In genomic region chr7:4738711-4739527, GRCh38 we compare ENCODE assay signal across 8 cellular contexts. TPM values are rescaled to one million over a fixed set of nuclear protein-coding genes. Genes with fewer than 3 reads are reported as not detected.
DNase-seq lines count a peak whose midpoint lies in the region; ATAC-seq and TF ChIP-seq lines count a peak whose summit lies in the region.

No MANE protein-coding gene starts in this region.

- H3K27ac ChIP-seq in DND-41 (ENCODE audit: low read length) (peak overlapping the region; percentile 56), cardiac muscle cell (peak overlapping the region; percentile 91)

- H3K9me3 ChIP-seq in DND-41 (ENCODE audit: insufficient read depth, low read length, severe bottlenecking) (no peaks in the 10 kb centered on the region), cardiac muscle cell (ENCODE audit: low read depth) (no peaks in the 10 kb centered on the region)

- TF ChIP-seq CTCF in DND-41 (IDR thresholded peaks at IDR 0.05; ENCODE audit: borderline replicate concordance, extremely low read depth, low read length, poor library complexity, severe bottlenecking) (no peak), cardiac muscle cell (IDR thresholded peaks at IDR 0.05; ENCODE audit: low read depth, low read length) (peak; percentile 23), retinal pigment epithelial cell (conservative IDR thresholded peaks at IDR 0.05; ENCODE audit: low read depth, low read length) (no peak), GM10266 (IDR thresholded peaks at IDR 0.05; ENCODE audit: control insufficient read depth, insufficient read depth, low read depth, missing control alignments) (no peak), lower leg skin (IDR thresholded peaks at IDR 0.05) (no peak)

- H3K27ac Mint-ChIP-seq in activated naive CD4-positive, alpha-beta T cell treated with anti-CD3 and anti-CD28 coated beads, Interleukin-2, amount 50 U/mL, for 24 hours = peak overlapping the region; percentile 85

- H3K36me3 ChIP-seq in DND-41 (ENCODE audit: insufficient read depth, low read length) (peaks cover 57% of the 10 kb centered on the region), cardiac muscle cell (peaks cover 7% of the 10 kb centered on the region)

- peaks cover 8% of the 10 kb centered on the region for H3K36me3 Mint-ChIP-seq in activated naive CD4-positive, alpha-beta T cell treated with anti-CD3 and anti-CD28 coated beads, Interleukin-2, amount 50 U/mL, for 24 hours

- H2AFZ ChIP-seq in DND-41 (ENCODE audit: low read depth, low read length) = no peak overlapping the region

- no peak for ATAC-seq in DND-41 (ENCODE audit: insufficient read depth, low read depth)

- no peaks in the 10 kb centered on the region for H3K27me3 Mint-ChIP-seq in activated naive CD4-positive, alpha-beta T cell treated with anti-CD3 and anti-CD28 coated beads, Interleukin-2, amount 50 U/mL, for 24 hours

- WGBS in lower leg skin, 2 donors = 60 to 70% methylated on average over 23 of the region's 23 CpGs

- H3K4me1 Mint-ChIP-seq in activated naive CD4-positive, alpha-beta T cell treated with anti-CD3 and anti-CD28 coated beads, Interleukin-2, amount 50 U/mL, for 24 hours = peaks cover 74% of the 10 kb centered on the region

- H3K27me3 ChIP-seq in DND-41 (ENCODE audit: insufficient read depth, low read length, poor library complexity) (no peaks in the 10 kb centered on the region), cardiac muscle cell (no peaks in the 10 kb centered on the region)

- no peak overlapping the region for H3K4me2 ChIP-seq in DND-41 (ENCODE audit: insufficient read depth, low read length)

- H3K4me3 ChIP-seq in DND-41 (ENCODE audit: low read depth in 1 of 2, low read length in 2 of 2) (no peak overlapping the region), cardiac muscle cell (no peak overlapping the region), retinal pigment epithelial cell (ENCODE audit: low read length) (peak overlapping the region; percentile 14), lower leg skin (ENCODE audit: low read depth, poor library complexity, severe bottlenecking) (no peak overlapping the region)

- H3K79me2 ChIP-seq in DND-41 (ENCODE audit: insufficient read depth, low read length) = peaks cover 80% of the 10 kb centered on the region

- peak overlapping the region; percentile 74 for H3K4me3 Mint-ChIP-seq in activated naive CD4-positive, alpha-beta T cell treated with anti-CD3 and anti-CD28 coated beads, Interleukin-2, amount 50 U/mL, for 24 hours

- H3K9ac ChIP-seq in DND-41 (ENCODE audit: low read depth, low read length) = no peak overlapping the region

- no peaks in the 10 kb centered on the region for H3K9me3 Mint-ChIP-seq in activated naive CD4-positive, alpha-beta T cell treated with anti-CD3 and anti-CD28 coated beads, Interleukin-2, amount 50 U/mL, for 24 hours

- TF ChIP-seq POLR2A in lower leg skin (IDR thresholded peaks at IDR 0.05) = no peak

- H3K4me1 ChIP-seq in DND-41 (ENCODE audit: insufficient read depth, low read length) (peaks cover 42% of the 10 kb centered on the region), cardiac muscle cell (ENCODE audit: low read depth) (peaks cover 32% of the 10 kb centered on the region)

- DNase-seq in DND-41 = peak; percentile 36
- DNase-seq in NCI-H2029 treated with DMSO at 0.1 percent for 48 hours (lab: John Stamatoyannopoulos, UW) = peak; percentile 12
- peak; percentile 54 to 90 for DNase-seq in cardiac muscle cell (ENCODE audit: low read depth in 1 of 2, low spot score in 1 of 2)
- peak; percentile 85 for DNase-seq in retinal pigment epithelial cell (ENCODE audit: low read depth)
- no peak for DNase-seq in GM10266 (ENCODE audit: extremely low spot score)
- DNase-seq in NCI-H128 (lab: John Stamatoyannopoulos, UW; ENCODE audit: unreplicated experiment) = no peak
- no peak for DNase-seq in lower leg skin (ENCODE audit: low spot score in 2 of 2)

- peaks cover 64% of the 10 kb centered on the region for H4K20me1 ChIP-seq in DND-41 (ENCODE audit: insufficient read depth, low read length)

- intact Hi-C loops in lower leg skin (cut with DNase I; ENCODE audit: low total_unique reads) = no loop called here

RNA-seq across cellular contexts. Expression of gene AP5Z1, which starts 36.5 kb away (rescaled TPM):
- total RNA-seq in cardiac muscle cell = 21.1 and 22.1 TPM in 2 replicates
- 22.6 and 23.9 TPM in 2 replicates for polyA plus RNA-seq in cardiac muscle cell
- total RNA-seq in lower leg skin = 10 to 100 TPM; 43.1 to 87.4 (median 61.3) TPM

RNA-seq across cellular contexts. Expression of gene FOXK1, which starts 56.8 kb away (rescaled TPM):
- total RNA-seq in cardiac muscle cell (26.8 and 55.0 TPM in 2 replicates), lower leg skin (10 to 100 TPM; 22.0 to 41.3 (median 30.3) TPM)
- polyA plus RNA-seq in cardiac muscle cell = 8.7 and 14.4 TPM in 2 replicates

Comparison
In these comparisons a context has a peak if more than half of its experiments do, and no peak if none do; other contexts are left out.
1. DNase-seq: peak in DND-41 (single experiment), NCI-H2029 treated with DMSO at 0.1 percent for 48 hours (single experiment), cardiac muscle cell (2 of 2) and retinal pigment epithelial cell (single experiment); none in GM10266 (single experiment), NCI-H128 (single experiment) and lower leg skin (0 of 2).